In the genomic region with DNA sequence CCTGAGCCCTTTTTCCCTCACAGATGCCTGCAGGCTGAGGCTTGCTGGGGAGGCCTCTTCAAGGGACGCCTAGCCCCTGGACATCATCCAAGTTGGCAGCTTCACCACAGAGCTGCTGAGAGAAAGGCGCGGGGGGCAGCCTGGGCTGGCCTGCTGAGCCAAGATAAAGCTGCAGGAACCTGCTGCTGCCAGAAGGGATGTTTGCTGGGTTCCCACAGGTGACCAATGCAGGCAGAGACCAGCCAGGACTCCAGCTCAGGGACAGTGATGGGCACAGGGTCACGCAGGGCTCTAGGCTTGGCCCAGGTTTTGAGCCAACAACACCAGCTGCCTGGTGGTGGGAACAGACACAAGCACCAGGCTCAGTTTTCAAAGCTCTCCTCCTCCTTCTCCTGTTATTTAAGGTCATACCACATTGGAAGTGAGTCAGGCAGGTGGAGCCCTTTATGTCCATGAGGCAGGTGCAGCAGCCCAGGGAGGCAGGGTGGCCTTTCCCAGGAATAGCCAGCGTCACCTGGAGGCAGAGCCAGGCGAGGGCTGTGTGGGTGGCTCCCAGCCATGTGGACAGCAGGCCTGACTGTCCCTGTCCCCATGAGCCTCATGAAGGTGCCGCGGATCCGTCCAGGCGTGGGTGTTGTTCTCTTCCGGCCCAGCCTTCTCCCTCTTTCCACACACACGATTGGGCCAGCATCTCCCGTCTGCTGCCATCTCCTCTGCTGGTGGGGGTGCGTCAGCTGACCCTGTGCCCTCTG, we compare ENCODE assay signal across 11 cellular contexts.
DNase-seq lines count a peak whose midpoint lies in the region; ATAC-seq and TF ChIP-seq lines count a peak whose summit lies in the region.
"Had no signal": no experiment of that assay in that cellular context is flagged by ENCODE, and none has a peak within 500 bp of the region (broad histone marks: within the 10 kb centered on the region; RNA-seq: fewer than 3 reads in every experiment).

No MANE protein-coding gene starts in this region.

- H3K9ac ChIP-seq in Karpas-422 (ENCODE audit: low read length), result no peak overlapping the region

- ATAC-seq in GM23338, result no peak
- ATAC-seq in stimulated activated effector memory CD8-positive, alpha-beta T cell treated with anti-CD3 and anti-CD28 coated beads, Interleukin-12 subunit alpha, Interleukin-12 subunit beta, amount 100 ng/mL, for 72 hours, result no peak

- H3K36me3 Mint-ChIP-seq in GM23338 (ENCODE audit: low read depth) (no peaks in the 10 kb centered on the region), nephron progenitor cell (ENCODE audit: low read depth) (no peaks in the 10 kb centered on the region)
- H3K36me3 Mint-ChIP-seq in stimulated activated effector memory CD8-positive, alpha-beta T cell treated with anti-CD3 and anti-CD28 coated beads, Interleukin-12 subunit alpha, Interleukin-12 subunit beta, amount 100 ng/mL, for 72 hours, result no peaks in the 10 kb centered on the region

- H3K4me1 ChIP-seq in GM23338 (ENCODE audit: insufficient read depth) (no peaks in the 10 kb centered on the region), Karpas-422 (ENCODE audit: low read length) (peaks cover 4% of the 10 kb centered on the region; the same call in 1 of the 2 replicates)
- H3K4me1 ChIP-seq: uterus had no signal

- H3K9me2 ChIP-seq in GM23338 (ENCODE audit: insufficient read depth), result peaks cover 4% of the 10 kb centered on the region; the same call in 1 of the 2 replicates
- no peaks in the 10 kb centered on the region for H3K9me2 ChIP-seq in Karpas-422 (replicated peaks; ENCODE audit: insufficient read depth, low read length)

- H3K4me1 Mint-ChIP-seq in GM23338 (peaks cover 13% of the 10 kb centered on the region), nephron progenitor cell (peaks cover 20% of the 10 kb centered on the region)
- no peaks in the 10 kb centered on the region for H3K4me1 Mint-ChIP-seq in stimulated activated effector memory CD8-positive, alpha-beta T cell treated with anti-CD3 and anti-CD28 coated beads, Interleukin-12 subunit alpha, Interleukin-12 subunit beta, amount 100 ng/mL, for 72 hours

- no peaks in the 10 kb centered on the region for H4K20me1 ChIP-seq in GM23338 (replicated peaks; ENCODE audit: insufficient read depth)
- no peaks in the 10 kb centered on the region for H4K20me1 ChIP-seq in Karpas-422 (ENCODE audit: insufficient read depth, low read depth, low read length)

- H3K9me3 ChIP-seq in Karpas-422 (ENCODE audit: low read length), result no peaks in the 10 kb centered on the region
- H3K9me3 ChIP-seq: uterus had no signal

- no peak overlapping the region for H3K27ac ChIP-seq in GM23338 (ENCODE audit: low read depth)
- H3K27ac ChIP-seq in Karpas-422 (ENCODE audit: low read length), result no peak overlapping the region
- H3K27ac ChIP-seq: coronary artery, uterus had no signal

- peaks cover 7% of the 10 kb centered on the region for H3K27me3 Mint-ChIP-seq in GM23338 (ENCODE audit: insufficient read depth, low read depth, poor library complexity)
- peaks cover 18% of the 10 kb centered on the region for H3K27me3 Mint-ChIP-seq in nephron progenitor cell (ENCODE audit: low read depth, poor library complexity)

- H3K79me2 ChIP-seq in GM23338 (replicated peaks; ENCODE audit: insufficient read depth) (no peaks in the 10 kb centered on the region), Karpas-422 (ENCODE audit: low read length) (no peaks in the 10 kb centered on the region)

- no peaks in the 10 kb centered on the region for H3F3A ChIP-seq in GM23338 (replicated peaks; ENCODE audit: low read depth)

- no peaks in the 10 kb centered on the region for H3K36me3 ChIP-seq in GM23338 (ENCODE audit: insufficient read depth)
- no peaks in the 10 kb centered on the region for H3K36me3 ChIP-seq in Karpas-422 (ENCODE audit: insufficient read depth, low read length)
- H3K36me3 ChIP-seq: uterus had no signal

- H3K4me3 ChIP-seq in GM23338, result no peak overlapping the region
- H3K4me3 ChIP-seq in Karpas-422 (ENCODE audit: low read length), result no peak overlapping the region
- H3K4me3 ChIP-seq: coronary artery, uterus had no signal

- H2AFZ ChIP-seq in GM23338 (0 out of 2 replicates have a peak overlapping the region, but pooled peaks have one; percentile 28), Karpas-422 (ENCODE audit: low read length) (no peak overlapping the region)

- H3K27me3 ChIP-seq in GM23338 (ENCODE audit: insufficient read depth), result no peaks in the 10 kb centered on the region
- no peaks in the 10 kb centered on the region for H3K27me3 ChIP-seq in Karpas-422 (ENCODE audit: low read length)
- H3K27me3 ChIP-seq: uterus had no signal

- no peak overlapping the region for H3K4me3 Mint-ChIP-seq in GM23338
- H3K4me3 Mint-ChIP-seq in nephron progenitor cell, result no peak overlapping the region
- no peak overlapping the region for H3K4me3 Mint-ChIP-seq in stimulated activated effector memory CD8-positive, alpha-beta T cell treated with anti-CD3 and anti-CD28 coated beads, Interleukin-12 subunit alpha, Interleukin-12 subunit beta, amount 100 ng/mL, for 72 hours

- TF ChIP-seq CTCF in GM23338 (conservative IDR thresholded peaks at IDR 0.05; ENCODE audit: low read depth in 2 of 2) (no peak), nephron progenitor cell (IDR thresholded peaks at IDR 0.05) (no peak)

- no peak for DNase-seq in GM23338 (ENCODE audit: low spot score)
- DNase-seq in NCI-H345 (lab: John Stamatoyannopoulos, UW), result peak; percentile 99
- DNase-seq in cerebellar cortex (ENCODE audit: low spot score), result peak; percentile 94
- peak; percentile 33 for DNase-seq in nephron progenitor cell
- DNase-seq in Karpas-422, result no peak
- no peak for DNase-seq in stimulated activated CD4-positive, alpha-beta T cell treated with anti-CD3 and anti-CD28 coated beads, Interleukin-12 subunit alpha, Interleukin-12 subunit beta, amount 100 ng/mL, for 4 hours
- DNase-seq in 8988T, result no peak
- DNase-seq in stimulated activated effector memory CD8-positive, alpha-beta T cell treated with anti-CD3 and anti-CD28 coated beads, Interleukin-12 subunit alpha, Interleukin-12 subunit beta, amount 100 ng/mL, for 72 hours (ENCODE audit: low spot score in 2 of 2), result no peak
- DNase-seq: kidney glomerular epithelial cell had no signal

- no peaks in the 10 kb centered on the region for H3K9me3 Mint-ChIP-seq in GM23338
- H3K9me3 Mint-ChIP-seq in nephron progenitor cell, result no peaks in the 10 kb centered on the region
- H3K9me3 Mint-ChIP-seq in stimulated activated effector memory CD8-positive, alpha-beta T cell treated with anti-CD3 and anti-CD28 coated beads, Interleukin-12 subunit alpha, Interleukin-12 subunit beta, amount 100 ng/mL, for 72 hours, result no peaks in the 10 kb centered on the region

- no peak overlapping the region for H3K4me2 ChIP-seq in GM23338
- no peak overlapping the region for H3K4me2 ChIP-seq in Karpas-422 (ENCODE audit: low read depth, low read length, poor library complexity, severe bottlenecking)

- no peak overlapping the region for H3K27ac Mint-ChIP-seq in GM23338
- H3K27ac Mint-ChIP-seq in nephron progenitor cell, result no peak overlapping the region
- H3K27ac Mint-ChIP-seq in stimulated activated effector memory CD8-positive, alpha-beta T cell treated with anti-CD3 and anti-CD28 coated beads, Interleukin-12 subunit alpha, Interleukin-12 subunit beta, amount 100 ng/mL, for 72 hours, result no peak overlapping the region

TF ChIP-seq in GM23338, 12 proteins besides CTCF, POLR2A, EP300 and RAD21 (continues in another document):
- TF ChIP-seq STAT1 (IDR thresholded peaks at IDR 0.05; ENCODE audit: unreplicated experiment), result no peak
- TF ChIP-seq ZNF114 (CRISPR knock-in tag; IDR thresholded peaks at IDR 0.05), result no peak
- TF ChIP-seq POLR2AphosphoS5 (IDR thresholded peaks at IDR 0.05; ENCODE audit: low read depth), result no peak
- no peak for TF ChIP-seq ETS1 (IDR thresholded peaks at IDR 0.05)
- no peak for TF ChIP-seq ZNF331 (CRISPR knock-in tag; IDR thresholded peaks at IDR 0.05; ENCODE audit: low read depth)
- no peak for TF ChIP-seq EZH2phosphoT487 (IDR thresholded peaks at IDR 0.05; ENCODE audit: unreplicated experiment)
- TF ChIP-seq NANOG (IDR thresholded peaks at IDR 0.05; ENCODE audit: borderline replicate concordance), result no peak
- TF ChIP-seq, protein P1, sequence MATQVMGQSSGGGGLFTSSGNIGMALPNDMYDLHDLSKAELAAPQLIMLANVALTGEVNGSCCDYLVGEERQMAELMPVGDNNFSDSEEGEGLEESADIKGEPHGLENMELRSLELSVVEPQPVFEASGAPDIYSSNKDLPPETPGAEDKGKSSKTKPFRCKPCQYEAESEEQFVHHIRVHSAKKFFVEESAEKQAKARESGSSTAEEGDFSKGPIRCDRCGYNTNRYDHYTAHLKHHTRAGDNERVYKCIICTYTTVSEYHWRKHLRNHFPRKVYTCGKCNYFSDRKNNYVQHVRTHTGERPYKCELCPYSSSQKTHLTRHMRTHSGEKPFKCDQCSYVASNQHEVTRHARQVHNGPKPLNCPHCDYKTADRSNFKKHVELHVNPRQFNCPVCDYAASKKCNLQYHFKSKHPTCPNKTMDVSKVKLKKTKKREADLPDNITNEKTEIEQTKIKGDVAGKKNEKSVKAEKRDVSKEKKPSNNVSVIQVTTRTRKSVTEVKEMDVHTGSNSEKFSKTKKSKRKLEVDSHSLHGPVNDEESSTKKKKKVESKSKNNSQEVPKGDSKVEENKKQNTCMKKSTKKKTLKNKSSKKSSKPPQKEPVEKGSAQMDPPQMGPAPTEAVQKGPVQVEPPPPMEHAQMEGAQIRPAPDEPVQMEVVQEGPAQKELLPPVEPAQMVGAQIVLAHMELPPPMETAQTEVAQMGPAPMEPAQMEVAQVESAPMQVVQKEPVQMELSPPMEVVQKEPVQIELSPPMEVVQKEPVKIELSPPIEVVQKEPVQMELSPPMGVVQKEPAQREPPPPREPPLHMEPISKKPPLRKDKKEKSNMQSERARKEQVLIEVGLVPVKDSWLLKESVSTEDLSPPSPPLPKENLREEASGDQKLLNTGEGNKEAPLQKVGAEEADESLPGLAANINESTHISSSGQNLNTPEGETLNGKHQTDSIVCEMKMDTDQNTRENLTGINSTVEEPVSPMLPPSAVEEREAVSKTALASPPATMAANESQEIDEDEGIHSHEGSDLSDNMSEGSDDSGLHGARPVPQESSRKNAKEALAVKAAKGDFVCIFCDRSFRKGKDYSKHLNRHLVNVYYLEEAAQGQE (IDR thresholded peaks at IDR 0.05; ENCODE audit: unreplicated experiment), result no peak
- no peak for TF ChIP-seq EZH2 (IDR thresholded peaks at IDR 0.05; ENCODE audit: low read depth, unreplicated experiment)
- no peak for TF ChIP-seq JUNB (IDR thresholded peaks at IDR 0.05; ENCODE audit: unreplicated experiment)

Comparison
In these comparisons a context has a peak if more than half of its experiments do, and no peak if none do; other contexts are left out.
1. DNase-seq: peak in NCI-H345 (single experiment), cerebellar cortex (single experiment) and nephron progenitor cell (single experiment); none in GM23338 (single experiment), Karpas-422 (single experiment), stimulated activated CD4-positive, alpha-beta T cell treated with anti-CD3 and anti-CD28 coated beads, Interleukin-12 subunit alpha, Interleukin-12 subunit beta, amount 100 ng/mL, for 4 hours (single experiment), 8988T (single experiment) and stimulated activated effector memory CD8-positive, alpha-beta T cell treated with anti-CD3 and anti-CD28 coated beads, Interleukin-12 subunit alpha, Interleukin-12 subunit beta, amount 100 ng/mL, for 72 hours (0 of 2).